In genomic region chr2:144625216-144626010, GRCh38 we compare ENCODE assay signal across 20 cellular contexts.
DNase-seq lines count a peak whose midpoint lies in the region; ATAC-seq, FAIRE-seq and TF ChIP-seq lines count a peak whose summit lies in the region.
"Had no signal": no experiment of that assay in that cellular context is flagged by ENCODE, and none has a peak within 500 bp of the region (broad histone marks: within the 10 kb centered on the region; RNA-seq: fewer than 3 reads in every experiment).

No MANE protein-coding gene starts in this region.

- no peaks in the 10 kb centered on the region for H3K27me3 ChIP-seq in PC-3 (ENCODE audit: low read length)
- H3K27me3 ChIP-seq in H1 (replicated peaks in 1 of 4; ENCODE audit: control insufficient read depth in 3 of 4, extremely low read depth in 1 of 4, insufficient read depth in 3 of 4, low read length in 3 of 4), result no peaks in the 10 kb centered on the region
- no peaks in the 10 kb centered on the region for H3K27me3 ChIP-seq in mesendoderm (ENCODE audit: insufficient read depth, low read length, poor library complexity)
- H3K27me3 ChIP-seq in suprapubic skin, result no peaks in the 10 kb centered on the region
- H3K27me3 ChIP-seq in esophagus muscularis mucosa, result no peaks in the 10 kb centered on the region

- no peak overlapping the region for H2BK120ac ChIP-seq in H1 (replicated peaks; ENCODE audit: low read depth, low read length)
- H2BK120ac ChIP-seq in mesendoderm (ENCODE audit: low read depth, low read length), result no peak overlapping the region

- H4K8ac ChIP-seq in H1 (ENCODE audit: extremely low read depth, insufficient read depth, low read length), result no peak overlapping the region
- H4K8ac ChIP-seq in mesendoderm (ENCODE audit: low read depth, low read length), result no peak overlapping the region

- no peak overlapping the region for H4K5ac ChIP-seq in H1 (ENCODE audit: insufficient read length, low read depth, low read length)
- no peak overlapping the region for H4K5ac ChIP-seq in mesendoderm (ENCODE audit: low read length)

- H3K79me1 ChIP-seq in H1 (ENCODE audit: low read depth, low read length) (no peaks in the 10 kb centered on the region), mesendoderm (ENCODE audit: low read length) (no peaks in the 10 kb centered on the region)

- intact Hi-C loops in PC-3 (cut with micrococcal nuclease), result no loop called here
- intact Hi-C loops in esophagus muscularis mucosa (cut with DNase I), result no loop called here

- no peak overlapping the region for H2AFZ ChIP-seq in PC-3 (ENCODE audit: low read length)
- no peak overlapping the region for H2AFZ ChIP-seq in H1 (ENCODE audit: low read length)
- H2AFZ ChIP-seq: GM23338 had no signal

- peaks cover 17% of the 10 kb centered on the region for H3K4me1 ChIP-seq in PC-3 (ENCODE audit: insufficient read depth, low read length)
- peaks cover 0 to 3% (median 2%) of the 10 kb centered on the region in 4 experiments; a peak in 4 of 7 replicates for H3K4me1 ChIP-seq in H1 (replicated peaks in 1 of 4; ENCODE audit: control insufficient read depth in 3 of 4, insufficient read depth in 4 of 4, low read length in 3 of 4)
- peaks cover 3% of the 10 kb centered on the region for H3K4me1 ChIP-seq in mesendoderm (ENCODE audit: control insufficient read depth, low read depth, low read length)
- peaks cover 11% of the 10 kb centered on the region for H3K4me1 ChIP-seq in suprapubic skin
- no peaks in the 10 kb centered on the region for H3K4me1 ChIP-seq in esophagus muscularis mucosa

- no peak overlapping the region for H2BK15ac ChIP-seq in H1 (ENCODE audit: low read length)
- H2BK15ac ChIP-seq in mesendoderm (replicated peaks; ENCODE audit: low read depth), result no peak overlapping the region

- H3K56ac ChIP-seq in H1 (replicated peaks; ENCODE audit: insufficient read length, low read depth, low read length) (no peak overlapping the region), mesendoderm (ENCODE audit: low read length) (no peak overlapping the region)

- no peak overlapping the region for H3K27ac ChIP-seq in PC-3 (ENCODE audit: low read length)
- H3K27ac ChIP-seq in H1 (ENCODE audit: low read depth, low read length), result no peak overlapping the region
- H3K27ac ChIP-seq in mesendoderm (ENCODE audit: low read depth, low read length), result no peak overlapping the region
- peak overlapping the region; percentile 67 for H3K27ac ChIP-seq in suprapubic skin
- H3K27ac ChIP-seq in esophagus muscularis mucosa (replicated peaks in 1 of 4), result no peak overlapping the region
- H3K27ac ChIP-seq: C4-2B had no signal

- no TSS peak for BruUV-seq in PC-3 (replicated peaks; lab: Mats Ljungman, UMichigan)

- no peak overlapping the region for H2BK20ac ChIP-seq in H1 (ENCODE audit: low read length)

- no peak overlapping the region for H2AK5ac ChIP-seq in H1 (ENCODE audit: low read depth, low read length)
- H2AK5ac ChIP-seq in mesendoderm (ENCODE audit: low read length), result no peak overlapping the region

- H4K91ac ChIP-seq in H1 (replicated peaks; ENCODE audit: insufficient read length, low read length), result no peak overlapping the region

- H3K9me2 ChIP-seq in PC-3 (replicated peaks; ENCODE audit: low read length), result no peaks in the 10 kb centered on the region

- H3K4ac ChIP-seq in H1 (replicated peaks; ENCODE audit: insufficient read length, low read depth, low read length) (no peak overlapping the region), mesendoderm (ENCODE audit: low read depth, low read length) (no peak overlapping the region)

- no peaks in the 10 kb centered on the region for H3K36me3 ChIP-seq in PC-3 (ENCODE audit: low read depth, low read length)
- no peaks in the 10 kb centered on the region for H3K36me3 ChIP-seq in H1 (ENCODE audit: control insufficient read depth in 2 of 4, insufficient read depth in 4 of 4, low read length in 3 of 4)
- no peaks in the 10 kb centered on the region for H3K36me3 ChIP-seq in mesendoderm (ENCODE audit: control insufficient read depth, insufficient read depth, low read length)
- H3K36me3 ChIP-seq in suprapubic skin, result no peaks in the 10 kb centered on the region
- no peaks in the 10 kb centered on the region for H3K36me3 ChIP-seq in esophagus muscularis mucosa

- H2BK5ac ChIP-seq in H1 (ENCODE audit: low read depth, low read length) (no peak overlapping the region), mesendoderm (ENCODE audit: low read length) (no peak overlapping the region)

- H2BK12ac ChIP-seq in H1 (ENCODE audit: low read depth, low read length), result no peak overlapping the region

- TF ChIP-seq POLR2A in H1 (IDR thresholded peaks at IDR 0.05; ENCODE audit: control extremely low read depth in 1 of 2, low read depth in 2 of 2, low read length in 2 of 2) (no peak), suprapubic skin (IDR thresholded peaks at IDR 0.05) (no peak), esophagus muscularis mucosa (IDR thresholded peaks at IDR 0.05; ENCODE audit: low read depth) (no peak)

- peak; percentile 63 for FAIRE-seq in H1 (lab: Jason Lieb, UNC)
- FAIRE-seq: HTR-8/SVneo had no signal

- H3K23ac ChIP-seq in H1 (ENCODE audit: insufficient read length) (no peak overlapping the region), mesendoderm (ENCODE audit: low read length) (no peak overlapping the region)

- H3F3A ChIP-seq in PC-3 (ENCODE audit: low read length, unreplicated experiment), result no peaks in the 10 kb centered on the region

- no peaks in the 10 kb centered on the region for H3K23me2 ChIP-seq in H1 (ENCODE audit: low read depth, low read length)

- no peak overlapping the region for H3K18ac ChIP-seq in H1 (ENCODE audit: extremely low read depth, low read length)
- no peak overlapping the region for H3K18ac ChIP-seq in mesendoderm (ENCODE audit: low read length)

- H3K4me3 ChIP-seq in PC-3 (ENCODE audit: low read length) (no peak overlapping the region), H1 (ENCODE audit: extremely low read depth in 1 of 4, insufficient read depth in 2 of 4, low read depth in 3 of 4, low read length in 4 of 4) (no peak overlapping the region), mesendoderm (ENCODE audit: low read length) (no peak overlapping the region), suprapubic skin (no peak overlapping the region), esophagus muscularis mucosa (no peak overlapping the region)
- H3K4me3 ChIP-seq: GM23338 had no signal

- 90% methylated on average over 8 of the region's 8 CpGs; no CpG with 5 or more reads in 1 of the 2 experiments for WGBS in H1 (ENCODE audit: extremely low coverage in 1 of 2, insufficient coverage in 1 of 2, insufficient read length in 1 of 2, insufficient replicate concordance in 2 of 2, low coverage in 1 of 2, low lambda C conversion rate in 2 of 2, missing lambda C conversion rate in 1 of 2), 2 experiments
- WGBS in mesendoderm (ENCODE audit: extremely low coverage, insufficient coverage, low lambda C conversion rate), result no CpG with 5 or more reads among the region's 8 CpGs
- 50% methylated on average over 8 of the region's 8 CpGs for WGBS in suprapubic skin
- WGBS in esophagus muscularis mucosa, result 91% methylated on average over 8 of the region's 8 CpGs

- H4K20me1 ChIP-seq in PC-3 (ENCODE audit: low read length) (no peaks in the 10 kb centered on the region), H1 (replicated peaks in 1 of 2; ENCODE audit: control insufficient read depth in 1 of 2, insufficient read depth in 2 of 2, low read length in 2 of 2) (no peaks in the 10 kb centered on the region)

- H3K9me3 ChIP-seq in PC-3 (ENCODE audit: low read length) (no peaks in the 10 kb centered on the region), H1 (ENCODE audit: insufficient read depth in 2 of 2, low read depth in 1 of 2, low read length in 1 of 2) (0 out of 4 replicates have a peak, but pooled peaks cover 0 to 4% of the 10 kb centered on the region in 2 experiments), suprapubic skin (no peaks in the 10 kb centered on the region), esophagus muscularis mucosa (peaks cover 0 to 9% (median 7%) of the 10 kb centered on the region in 4 donors)

- H3K4me2 ChIP-seq in PC-3 (ENCODE audit: low read length), result no peak overlapping the region
- no peak overlapping the region for H3K4me2 ChIP-seq in H1 (ENCODE audit: insufficient read depth in 1 of 2, low read depth in 2 of 2, low read length in 2 of 2)
- H3K4me2 ChIP-seq in mesendoderm (ENCODE audit: low read length), result no peak overlapping the region
- H3K4me2 ChIP-seq: GM23338 had no signal

- no peak for TF ChIP-seq CTCF in PC-3 (conservative IDR thresholded peaks at IDR 0.05; ENCODE audit: low read depth, low read length)
- TF ChIP-seq CTCF in H1 (IDR thresholded peaks at IDR 0.05; ENCODE audit: control extremely low read depth in 1 of 3, insufficient read depth in 1 of 3, low read depth in 1 of 3, low read length in 3 of 3), result no peak
- no peak for TF ChIP-seq CTCF in suprapubic skin (IDR thresholded peaks at IDR 0.05)
- TF ChIP-seq CTCF in esophagus muscularis mucosa (IDR thresholded peaks at IDR 0.05), result no peak

- no peak for TF ChIP-seq RAD21 in H1 (IDR thresholded peaks at IDR 0.05 in 1 of 2, conservative IDR thresholded peaks at IDR 0.05 in 1 of 2; ENCODE audit: low read depth in 2 of 2, low read length in 2 of 2)

- DNase-seq in PC-3, result peak; percentile 16
- DNase-seq in H1 (ENCODE audit: low read depth in 1 of 2, low spot score in 2 of 2), result no peak
- peak; percentile 6 for DNase-seq in mesendoderm
- no peak for DNase-seq in suprapubic skin (ENCODE audit: low spot score in 2 of 2)
- no peak for DNase-seq in esophagus muscularis mucosa (ENCODE audit: extremely low spot score)
- DNase-seq: DMS79, NCI-H1092 treated with DMSO at 0.1 percent for 48 hours, NCI-H1694 treated with DMSO at 0.1 percent for 48 hours, NCI-H2107, NCI-H2227 treated with DMSO at 0.1 percent for 48 hours, NCI-H510A treated with DMSO at 0.1 percent for 48 hours, NCI-H82, SW 1271 had no signal

- TF ChIP-seq EP300 in H1 (IDR thresholded peaks at IDR 0.05; ENCODE audit: borderline replicate concordance in 1 of 2, low read depth in 2 of 2, low read length in 2 of 2), result no peak
- TF ChIP-seq EP300 in suprapubic skin (IDR thresholded peaks at IDR 0.05), result no peak
- no peak for TF ChIP-seq EP300 in esophagus muscularis mucosa (IDR thresholded peaks at IDR 0.05)

- H3K14ac ChIP-seq in H1 (ENCODE audit: insufficient read length), result no peak overlapping the region

- H3K9ac ChIP-seq in PC-3 (ENCODE audit: low read length), result no peak overlapping the region
- H3K9ac ChIP-seq in H1 (replicated peaks in 1 of 4; ENCODE audit: extremely low read depth in 1 of 4, low read depth in 3 of 4, low read length in 3 of 4), result no peak overlapping the region
- no peak overlapping the region for H3K9ac ChIP-seq in mesendoderm (ENCODE audit: low read length)

- CTCF ChIA-PET in PC-3 (lab: Charles Lee) (interaction anchor here (0.7 kb wide), 1 partner anchor 187 kb away, joined by 5 read pairs; no protein-coding TSS in a partner anchor), H1 (lab: Charles Lee; ENCODE audit: partially characterized antibody) (no interaction called here)

- H3K79me2 ChIP-seq in PC-3 (ENCODE audit: low read length) (no peaks in the 10 kb centered on the region), H1 (ENCODE audit: control insufficient read depth in 1 of 2, insufficient read depth in 2 of 2, low read length in 2 of 2) (no peaks in the 10 kb centered on the region), mesendoderm (ENCODE audit: control insufficient read depth, insufficient read depth, low read length) (no peaks in the 10 kb centered on the region)

- ATAC-seq in PC-3 (no peak; the same call in 1 of the 2 replicates), GM19395 (IDR thresholded peaks at IDR 0.05; ENCODE audit: unreplicated experiment) (no peak), GM18520 (IDR thresholded peaks at IDR 0.05; ENCODE audit: unreplicated experiment) (no peak), GM19452 (IDR thresholded peaks at IDR 0.05; ENCODE audit: unreplicated experiment) (no peak)
- ATAC-seq: GM23338, HCT116 had no signal

- POLR2A ChIA-PET in PC-3 (lab: Charles Lee; ENCODE audit: unreplicated experiment) (no interaction called here), H1 (lab: Charles Lee; ENCODE audit: partially characterized antibody) (no interaction called here)

Comparison
In these comparisons a context has a peak if more than half of its experiments do, and no peak if none do; other contexts are left out.
1. DNase-seq: peak in PC-3 (single experiment) and mesendoderm (single experiment); none in H1 (0 of 2), suprapubic skin (0 of 2) and esophagus muscularis mucosa (single experiment).